8 cellular contexts compared by ENCODE assay signal in the genomic region with DNA sequence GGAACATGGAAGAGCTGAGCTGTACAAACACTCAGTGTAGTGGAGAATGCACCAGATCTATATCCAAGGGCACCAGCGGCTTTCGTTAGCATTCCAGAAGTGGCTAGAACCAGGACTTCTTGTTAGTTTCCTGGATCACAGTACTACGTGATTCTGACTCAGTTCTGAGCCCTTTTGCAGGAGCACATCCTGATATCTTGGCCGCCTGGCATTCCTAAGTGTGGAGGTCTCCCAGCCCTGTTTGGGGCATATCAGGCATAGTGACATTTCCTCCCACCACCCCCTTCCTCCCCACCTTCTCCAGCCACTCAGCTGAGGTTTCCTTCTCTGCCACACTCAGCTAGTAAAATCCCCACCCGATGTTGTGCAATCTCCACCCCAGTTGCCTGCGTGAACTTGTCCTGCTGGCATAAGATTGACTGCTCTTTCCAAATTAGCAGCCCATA.
DNase-seq lines count a peak whose midpoint lies in the region; ATAC-seq and TF ChIP-seq lines count a peak whose summit lies in the region.

No MANE protein-coding gene starts in this region.

- CTCF ChIA-PET in activated CD8-positive, alpha-beta T cell treated with anti-CD3 and anti-CD28 coated beads for 36 hours (lab: Charles Lee) = interaction anchor here (1.2 to 2.3 kb wide), 2 partner anchors 28 to 56 kb away, joined by 3 to 10 read pairs; no protein-coding TSS in a partner anchor

- no peak overlapping the region for H3K4me3 Mint-ChIP-seq in activated T-cell treated with anti-CD3 and anti-CD28 coated beads, Interleukin-2, amount 50 U/mL, for 24 hours
- no peak overlapping the region for H3K4me3 Mint-ChIP-seq in activated CD8-positive, alpha-beta T cell treated with anti-CD3 and anti-CD28 coated beads for 36 hours
- H3K4me3 Mint-ChIP-seq in HFFc6 = no peak overlapping the region

- H3K36me3 Mint-ChIP-seq in activated T-cell treated with anti-CD3 and anti-CD28 coated beads, Interleukin-2, amount 50 U/mL, for 24 hours (ENCODE audit: low read depth) = peaks cover 27% of the 10 kb centered on the region
- H3K36me3 Mint-ChIP-seq in activated CD8-positive, alpha-beta T cell treated with anti-CD3 and anti-CD28 coated beads for 36 hours (ENCODE audit: low read depth) = peaks cover 57% of the 10 kb centered on the region
- no peaks in the 10 kb centered on the region for H3K36me3 Mint-ChIP-seq in HFFc6 (ENCODE audit: low read depth)

- peak; percentile 30 for ATAC-seq in activated CD8-positive, alpha-beta T cell treated with anti-CD3 and anti-CD28 coated beads for 36 hours
- peak; percentile 55 to 58 for ATAC-seq in right cardiac atrium
- ATAC-seq in upper lobe of left lung (ENCODE audit: low FRiP score in 2 of 2) = peak; percentile 8 to 59
- ATAC-seq in HG03175 (IDR thresholded peaks at IDR 0.05; ENCODE audit: unreplicated experiment) = no peak

- TF ChIP-seq EP300 in upper lobe of left lung (IDR thresholded peaks at IDR 0.05) = no peak

- peaks cover 0 to 45% (median 4%) of the 10 kb centered on the region in 4 donors for H3K36me3 ChIP-seq in upper lobe of left lung

- H3K4me1 ChIP-seq in right cardiac atrium (ENCODE audit: control insufficient read depth, insufficient read depth, low read length) (peaks cover 13% of the 10 kb centered on the region), upper lobe of left lung (peaks cover 32 to 42% (median 38%) of the 10 kb centered on the region in 4 donors)

- H3K27me3 Mint-ChIP-seq in activated T-cell treated with anti-CD3 and anti-CD28 coated beads, Interleukin-2, amount 50 U/mL, for 24 hours = no peaks in the 10 kb centered on the region
- H3K27me3 Mint-ChIP-seq in activated CD8-positive, alpha-beta T cell treated with anti-CD3 and anti-CD28 coated beads for 36 hours = no peaks in the 10 kb centered on the region
- peaks cover 18% of the 10 kb centered on the region for H3K27me3 Mint-ChIP-seq in HFFc6 (ENCODE audit: insufficient read depth)

- peaks cover 43% of the 10 kb centered on the region for H3K4me1 Mint-ChIP-seq in activated T-cell treated with anti-CD3 and anti-CD28 coated beads, Interleukin-2, amount 50 U/mL, for 24 hours (ENCODE audit: low read depth)
- peaks cover 34% of the 10 kb centered on the region for H3K4me1 Mint-ChIP-seq in activated CD8-positive, alpha-beta T cell treated with anti-CD3 and anti-CD28 coated beads for 36 hours (ENCODE audit: low read depth)
- H3K4me1 Mint-ChIP-seq in HFFc6 (ENCODE audit: low read depth) = peaks cover 40% of the 10 kb centered on the region

- no peaks in the 10 kb centered on the region for H3K9me3 Mint-ChIP-seq in activated T-cell treated with anti-CD3 and anti-CD28 coated beads, Interleukin-2, amount 50 U/mL, for 24 hours
- no peaks in the 10 kb centered on the region for H3K9me3 Mint-ChIP-seq in activated CD8-positive, alpha-beta T cell treated with anti-CD3 and anti-CD28 coated beads for 36 hours
- H3K9me3 Mint-ChIP-seq in HFFc6 = no peaks in the 10 kb centered on the region

- TF ChIP-seq CTCF in activated CD8-positive, alpha-beta T cell treated with anti-CD3 and anti-CD28 coated beads for 36 hours (IDR thresholded peaks at IDR 0.05) = no peak
- no peak for TF ChIP-seq CTCF in upper lobe of left lung (IDR thresholded peaks at IDR 0.05)
- no peak for TF ChIP-seq CTCF in HFFc6 (IDR thresholded peaks at IDR 0.05)

- TF ChIP-seq POLR2A in upper lobe of left lung (IDR thresholded peaks at IDR 0.05) = no peak

- no peak overlapping the region for H3K4me3 ChIP-seq in right cardiac atrium (ENCODE audit: low read length)
- H3K4me3 ChIP-seq in upper lobe of left lung = no peak overlapping the region

- WGBS in right cardiac atrium = 72% methylated on average over 6 of the region's 6 CpGs
- 35 to 40% methylated on average over 6 of the region's 6 CpGs for WGBS in upper lobe of left lung, 2 donors

- H3K27me3 ChIP-seq in right cardiac atrium (ENCODE audit: control insufficient read depth, insufficient read depth) = no peaks in the 10 kb centered on the region
- H3K27me3 ChIP-seq in upper lobe of left lung = no peaks in the 10 kb centered on the region

- H3K27ac ChIP-seq in right cardiac atrium (ENCODE audit: low read length) = no peak overlapping the region
- peak overlapping the region in 3 of 4 donors; percentile 32 to 69 (median 55) for H3K27ac ChIP-seq in upper lobe of left lung

- intact Hi-C loops in activated CD8-positive, alpha-beta T cell treated with anti-CD3 and anti-CD28 coated beads for 36 hours (cut with micrococcal nuclease) = no loop called here
- intact Hi-C loops in right cardiac atrium (cut with DNase I) = no loop called here

- peak overlapping the region; percentile 90 for H3K27ac Mint-ChIP-seq in activated T-cell treated with anti-CD3 and anti-CD28 coated beads, Interleukin-2, amount 50 U/mL, for 24 hours
- peak overlapping the region; percentile 69 for H3K27ac Mint-ChIP-seq in activated CD8-positive, alpha-beta T cell treated with anti-CD3 and anti-CD28 coated beads for 36 hours
- no peak overlapping the region; the same call in 1 of the 2 replicates for H3K27ac Mint-ChIP-seq in HFFc6

- POLR2A ChIA-PET in activated CD8-positive, alpha-beta T cell treated with anti-CD3 and anti-CD28 coated beads for 36 hours (lab: Charles Lee) = interaction anchor here (0.9 to 1.0 kb wide), 2 partner anchors 17 to 26 kb away, joined by 4 read pairs; no protein-coding TSS in a partner anchor

- DNase-seq in activated T-cell treated with anti-CD3 and anti-CD28 coated beads, Interleukin-2, amount 50 U/mL, for 24 hours = no peak
- no peak for DNase-seq in activated T-cell treated with anti-CD3 and anti-CD28 coated beads, Interleukin-2, amount 50 U/mL, for 48 hours
- no peak for DNase-seq in activated CD8-positive, alpha-beta T cell treated with anti-CD3 and anti-CD28 coated beads for 36 hours
- peak in 2 of 3 donors; percentile 44 to 72 for DNase-seq in right cardiac atrium
- DNase-seq in upper lobe of left lung = peak in 1 of 2 donors; percentile 85
- DNase-seq in HUDEP-2 (lab: John Stamatoyannopoulos, UW; ENCODE audit: unreplicated experiment in 76 of 76) = no peak
- DNase-seq in HFFc6 = no peak

- H3K9me3 ChIP-seq in right cardiac atrium (ENCODE audit: control insufficient read depth, low read length) (no peaks in the 10 kb centered on the region), upper lobe of left lung (no peaks in the 10 kb centered on the region)

Comparison
In these comparisons a context has a peak if more than half of its experiments do, and no peak if none do; other contexts are left out.
1. DNase-seq: peak in right cardiac atrium (2 of 3); none in activated T-cell treated with anti-CD3 and anti-CD28 coated beads, Interleukin-2, amount 50 U/mL, for 24 hours (single experiment), activated T-cell treated with anti-CD3 and anti-CD28 coated beads, Interleukin-2, amount 50 U/mL, for 48 hours (0 of 2), activated CD8-positive, alpha-beta T cell treated with anti-CD3 and anti-CD28 coated beads for 36 hours (single experiment), HUDEP-2 (0 of 76) and HFFc6 (single experiment).